9 cellular contexts compared by ENCODE assay signal in genomic region chr18:79497638-79498081, GRCh38.
DNase-seq lines count a peak whose midpoint lies in the region; ATAC-seq lines count a peak whose summit lies in the region.
"Had no signal": no experiment of that assay in that cellular context is flagged by ENCODE, and none has a peak within 500 bp of the region (broad histone marks: within the 10 kb centered on the region; RNA-seq: fewer than 3 reads in every experiment).

No MANE protein-coding gene starts in this region.

- H3K4me1 ChIP-seq in mesodermal cell (ENCODE audit: control insufficient read depth, insufficient read depth, low read length, poor library complexity, severe bottlenecking): peaks cover 14% of the 10 kb centered on the region

- peak; percentile 61 for ATAC-seq in GM18858 (IDR thresholded peaks at IDR 0.05; ENCODE audit: unreplicated experiment)
- ATAC-seq in GM21529 (IDR thresholded peaks at IDR 0.05; ENCODE audit: unreplicated experiment): peak; percentile 84
- peak; percentile 93 for ATAC-seq in HG03521 (IDR thresholded peaks at IDR 0.05; ENCODE audit: unreplicated experiment)
- ATAC-seq in GM19324 (IDR thresholded peaks at IDR 0.05; ENCODE audit: low FRiP score, unreplicated experiment): no peak

- peak overlapping the region; percentile 82 for H3K27ac ChIP-seq in mesodermal cell (ENCODE audit: low read depth, low read length, severe bottlenecking)

- WGBS in mesodermal cell (ENCODE audit: insufficient coverage in 2 of 2), 2 experiments: 90 to 100% methylated on average over 1 to 3 of the region's 4 CpGs

- H3K9me3 ChIP-seq in mesodermal cell (ENCODE audit: control insufficient read depth, low read length): peaks cover 20% of the 10 kb centered on the region

- H3K4me3 ChIP-seq in mesodermal cell (ENCODE audit: extremely low read depth, insufficient read depth, low read length, poor library complexity, severe bottlenecking): no peak overlapping the region

- H3K36me3 ChIP-seq in mesodermal cell (ENCODE audit: control insufficient read depth, insufficient read depth, low read length): peaks cover 43% of the 10 kb centered on the region

- no peak for DNase-seq in NCI-H82 treated with DMSO at 0.1 percent for 48 hours (lab: John Stamatoyannopoulos, UW; ENCODE audit: unreplicated experiment)
- DNase-seq in central memory CD4-positive, alpha-beta T cell: no peak
- DNase-seq in activated CD8-positive, alpha-beta memory T cell treated with anti-CD3 and anti-CD28 coated beads for 24 hours: no peak
- DNase-seq: NCI-H510A had no signal
